In genomic region chr15:41856716-41857115, GRCh38 we compare ENCODE assay signal across 29 cellular contexts.
"Had no signal": no experiment of that assay in that cellular context is flagged by ENCODE, and none has a peak within 500 bp of the region (broad histone marks: within the 10 kb centered on the region; RNA-seq: fewer than 3 reads in every experiment).

No MANE protein-coding gene starts in this region.

- H3K27ac ChIP-seq: ovary, parathyroid adenoma, psoas muscle, right lobe of liver, sigmoid colon, suprapubic skin, testis, tibial artery, upper lobe of left lung, vagina had no signal

- H2AFZ ChIP-seq: parathyroid adenoma had no signal

- H3K4me3 Mint-ChIP-seq: naive thymus-derived CD8-positive, alpha-beta T cell; natural killer cell treated with Interleukin-12 subunit alpha and Interleukin-12 subunit beta and Interleukin-15 and Interleukin-18, amount 100 ng/mL, for 72 hours; nephron progenitor cell; neural crest cell; stimulated activated effector memory CD8-positive, alpha-beta T cell treated with anti-CD3 and anti-CD28 coated beads, Interleukin-12 subunit alpha, Interleukin-12 subunit beta, amount 100 ng/mL, for 72 hours; stimulated activated naive B cell treated with anti-CD40 and anti-IgM and Interleukin-4, amounts not matched to agents 10 μg/mL and 1 μg/mL and 100 μg/mL, for 72 hours; stimulated activated naive CD8-positive, alpha-beta T cell treated with anti-CD3 and anti-CD28 coated beads, Interleukin-15, Interleukin-2, amounts not matched to agents 100 ng/mL and 50 ng/mL, for 24 hours had no signal

- H3K9ac ChIP-seq: parathyroid adenoma had no signal

- H3K4me3 ChIP-seq: ovary, psoas muscle, right lobe of liver, sigmoid colon, suprapubic skin, testis, tibial artery, upper lobe of left lung, vagina had no signal

- H3K4me1 ChIP-seq: parathyroid adenoma, psoas muscle, right lobe of liver, sigmoid colon, tibial artery, vagina had no signal

- H3K27me3 Mint-ChIP-seq: naive thymus-derived CD8-positive, alpha-beta T cell; natural killer cell treated with Interleukin-12 subunit alpha and Interleukin-12 subunit beta and Interleukin-15 and Interleukin-18, amount 100 ng/mL, for 72 hours; progenitor cell of endocrine pancreas; stimulated activated naive CD8-positive, alpha-beta T cell treated with anti-CD3 and anti-CD28 coated beads, Interleukin-15, Interleukin-2, amounts not matched to agents 100 ng/mL and 50 ng/mL, for 24 hours had no signal

- FAIRE-seq: small intestine, urothelium cell line had no signal

- DNase-seq: naive thymus-derived CD8-positive, alpha-beta T cell; nephron progenitor cell; occipital lobe; ovary; posterior cingulate gyrus; psoas muscle; right cardiac atrium; right lobe of liver; sigmoid colon; small intestine; stimulated activated CD4-positive, alpha-beta T cell treated with anti-CD3 and anti-CD28 coated beads, Interleukin-15, amount 100 ng/mL, for 24 hours; stimulated activated CD4-positive, alpha-beta T cell treated with anti-CD3 and anti-CD28 coated beads, Interleukin-2, amount 100 ng/mL, for 24 hours; stimulated activated CD4-positive, alpha-beta T cell treated with anti-CD3 and anti-CD28 coated beads, Interleukin-2, amount 100 ng/mL, for 48 hours; stimulated activated CD4-positive, alpha-beta T cell treated with anti-CD3 and anti-CD28 coated beads, Interleukin-4, amount 100 ng/mL, for 24 hours; stimulated activated naive B cell treated with anti-CD40 and anti-IgM and Interleukin-4, amounts not matched to agents 10 μg/mL and 1 μg/mL and 100 μg/mL, for 72 hours; stimulated activated naive CD4-positive, alpha-beta T cell treated with Interleukin-2 at 50 U/mL for 16 hours; testis; tibial artery; trophoblast cell had no signal

- H3K79me2 ChIP-seq: parathyroid adenoma had no signal

- H3K36me3 Mint-ChIP-seq: naive thymus-derived CD8-positive, alpha-beta T cell; natural killer cell treated with Interleukin-12 subunit alpha and Interleukin-12 subunit beta and Interleukin-15 and Interleukin-18, amount 100 ng/mL, for 72 hours; stimulated activated effector memory CD8-positive, alpha-beta T cell treated with anti-CD3 and anti-CD28 coated beads, Interleukin-12 subunit alpha, Interleukin-12 subunit beta, amount 100 ng/mL, for 72 hours; stimulated activated naive B cell treated with anti-CD40 and anti-IgM and Interleukin-4, amounts not matched to agents 10 μg/mL and 1 μg/mL and 100 μg/mL, for 72 hours had no signal

- H3K36me3 ChIP-seq: ovary, right lobe of liver, sigmoid colon, suprapubic skin, tibial artery, upper lobe of left lung, vagina had no signal

- H3K27me3 ChIP-seq: ovary, right lobe of liver, testis, upper lobe of left lung, vagina had no signal

- H3K9me3 Mint-ChIP-seq: naive thymus-derived CD8-positive, alpha-beta T cell; natural killer cell treated with Interleukin-12 subunit alpha and Interleukin-12 subunit beta and Interleukin-15 and Interleukin-18, amount 100 ng/mL, for 72 hours; nephron progenitor cell; neural crest cell; stimulated activated effector memory CD8-positive, alpha-beta T cell treated with anti-CD3 and anti-CD28 coated beads, Interleukin-12 subunit alpha, Interleukin-12 subunit beta, amount 100 ng/mL, for 72 hours; stimulated activated naive B cell treated with anti-CD40 and anti-IgM and Interleukin-4, amounts not matched to agents 10 μg/mL and 1 μg/mL and 100 μg/mL, for 72 hours; stimulated activated naive CD8-positive, alpha-beta T cell treated with anti-CD3 and anti-CD28 coated beads, Interleukin-15, Interleukin-2, amounts not matched to agents 100 ng/mL and 50 ng/mL, for 24 hours had no signal

- H3K4me1 Mint-ChIP-seq: stimulated activated effector memory CD8-positive, alpha-beta T cell treated with anti-CD3 and anti-CD28 coated beads, Interleukin-12 subunit alpha, Interleukin-12 subunit beta, amount 100 ng/mL, for 72 hours had no signal

- H3K9me3 ChIP-seq: ovary, psoas muscle, right lobe of liver, sigmoid colon, suprapubic skin, testis, tibial artery, upper lobe of left lung, vagina had no signal

- H3K27ac Mint-ChIP-seq: naive thymus-derived CD8-positive, alpha-beta T cell; natural killer cell treated with Interleukin-12 subunit alpha and Interleukin-12 subunit beta and Interleukin-15 and Interleukin-18, amount 100 ng/mL, for 72 hours; nephron progenitor cell; progenitor cell of endocrine pancreas; stimulated activated effector memory CD8-positive, alpha-beta T cell treated with anti-CD3 and anti-CD28 coated beads, Interleukin-12 subunit alpha, Interleukin-12 subunit beta, amount 100 ng/mL, for 72 hours; stimulated activated naive B cell treated with anti-CD40 and anti-IgM and Interleukin-4, amounts not matched to agents 10 μg/mL and 1 μg/mL and 100 μg/mL, for 72 hours; stimulated activated naive CD8-positive, alpha-beta T cell treated with anti-CD3 and anti-CD28 coated beads, Interleukin-15, Interleukin-2, amounts not matched to agents 100 ng/mL and 50 ng/mL, for 24 hours had no signal
